In the genomic region with DNA sequence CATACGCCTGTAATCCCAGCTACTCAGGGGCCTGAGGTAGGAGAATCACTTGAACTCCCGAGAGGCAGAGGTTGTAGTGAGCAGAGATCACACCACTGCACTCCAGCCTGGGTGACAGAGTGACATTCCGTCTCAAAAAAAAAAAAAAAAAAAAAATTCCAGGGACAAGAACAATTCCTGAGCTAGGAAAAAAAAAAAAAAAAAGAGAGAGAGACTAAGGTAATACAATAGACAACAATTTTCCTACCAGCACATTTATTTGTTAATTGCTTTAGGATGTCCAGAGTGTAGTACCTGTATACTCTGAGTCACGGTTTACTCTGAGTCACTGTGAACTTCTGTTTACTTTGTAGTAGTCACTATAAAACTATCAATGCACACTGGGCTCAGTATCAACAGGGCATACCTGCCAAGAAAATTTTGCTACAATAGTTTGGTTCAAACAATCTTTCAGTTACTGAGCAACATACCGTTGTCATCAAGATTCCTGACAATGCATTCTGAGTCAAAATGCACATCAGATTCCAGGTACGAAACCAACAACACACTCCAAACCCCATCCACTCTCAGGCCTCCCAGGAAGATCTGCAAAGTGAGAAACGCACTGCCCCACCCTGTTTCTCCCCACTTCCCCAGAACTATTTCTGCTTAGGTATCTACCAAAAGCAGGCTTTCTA, we compare ENCODE assay signal across 1 cellular context.
TF ChIP-seq lines count a peak whose summit lies in the region.

No MANE protein-coding gene starts in this region.

TF ChIP-seq in H1, 55 proteins besides CTCF, POLR2A, EP300 and RAD21:
- TF ChIP-seq JUN (IDR thresholded peaks at IDR 0.05; ENCODE audit: low read depth, low read length): no peak
TF ChIP-seq in H1: peak in this region for 0.
